In genomic region chr2:219245899-219246230, GRCh38 we compare ENCODE assay signal across 8 cellular contexts. TPM values are rescaled to one million over a fixed set of nuclear protein-coding genes. Genes with fewer than 3 reads are reported as not detected.
DNase-seq lines count a peak whose midpoint lies in the region; ATAC-seq and TF ChIP-seq lines count a peak whose summit lies in the region.

No MANE protein-coding gene starts in this region.

- peaks cover 12 to 24% of the 10 kb centered on the region in 2 donors for H3K4me1 ChIP-seq in breast epithelium

- TF ChIP-seq POLR2A in breast epithelium (IDR thresholded peaks at IDR 0.05): no peak

- intact Hi-C loops in breast epithelium (cut with DNase I; ENCODE audit: low total_unique reads): no loop called here

- peak overlapping the region; percentile 88 for H3K27ac ChIP-seq in 22Rv1
- peak overlapping the region; percentile 85 for H3K27ac ChIP-seq in HL-60 (replicated peaks)
- peak overlapping the region; percentile 98 for H3K27ac ChIP-seq in breast epithelium

- no peak for ATAC-seq in HG03521 (IDR thresholded peaks at IDR 0.05; ENCODE audit: unreplicated experiment)

- peak overlapping the region; percentile 97 for H3K27ac Mint-ChIP-seq in mesothelial cell of epicardium

- no peaks in the 10 kb centered on the region for H3K9me3 Mint-ChIP-seq in mesothelial cell of epicardium

- H3K27me3 ChIP-seq in HL-60 (ENCODE audit: insufficient read depth, poor library complexity, severe bottlenecking) (no peaks in the 10 kb centered on the region), breast epithelium (no peaks in the 10 kb centered on the region)

- H3K36me3 Mint-ChIP-seq in mesothelial cell of epicardium: no peaks in the 10 kb centered on the region

- H3K4me3 ChIP-seq in HL-60 (replicated peaks; ENCODE audit: insufficient read depth, low read length) (peak overlapping the region; percentile 87), breast epithelium (peak overlapping the region; percentile 73 to 93 (median 82))

- in situ Hi-C loops in G401 (cut with HindIII; ENCODE audit: low sequenced_read_pairs): no loop called here

- no peaks in the 10 kb centered on the region for H3K9me3 ChIP-seq in breast epithelium

- H3K4me1 Mint-ChIP-seq in mesothelial cell of epicardium: peaks cover 23% of the 10 kb centered on the region

- TF ChIP-seq CTCF in 22Rv1 (IDR thresholded peaks at IDR 0.05) (no peak), HL-60 (IDR thresholded peaks at IDR 0.05; ENCODE audit: insufficient read depth, low read length) (no peak), breast epithelium (IDR thresholded peaks at IDR 0.05) (no peak), mesothelial cell of epicardium (IDR thresholded peaks at IDR 0.05; ENCODE audit: unreplicated experiment) (no peak)

- DNase-seq in HL-60 (ENCODE audit: low read depth in 1 of 2, low spot score in 1 of 2) (no peak), breast epithelium (ENCODE audit: low spot score in 2 of 2) (no peak), mesothelial cell of epicardium (ENCODE audit: low spot score in 2 of 2, unreplicated experiment in 2 of 2) (no peak), G401 (ENCODE audit: low spot score) (no peak), NCI-H510A treated with DMSO at 0.1 percent for 48 hours (lab: John Stamatoyannopoulos, UW) (no peak), HuH-7.5 (ENCODE audit: low spot score) (no peak)

- peaks cover 8% of the 10 kb centered on the region for H3K27me3 Mint-ChIP-seq in mesothelial cell of epicardium (ENCODE audit: low read depth)

- H3K4me3 Mint-ChIP-seq in mesothelial cell of epicardium: peak overlapping the region; percentile 91

- no peaks in the 10 kb centered on the region for H3K36me3 ChIP-seq in breast epithelium

RNA-seq across cellular contexts. Expression of gene STK16, which starts 0.6 kb away (rescaled TPM):
- total RNA-seq in breast epithelium (10 to 100 TPM; 13.1 to 18.1 (median 16.4) TPM), mesothelial cell of epicardium (28.0 to 31.2 TPM (median 29.0 TPM) in 3 replicates)
- total RNA-seq in G401 (2014; rRNA removed; shearing (Covaris generic)): 26.4 and 38.1 TPM in 2 replicates

RNA-seq across cellular contexts. Expression of gene GLB1L, which starts 0.6 kb away (rescaled TPM):
- total RNA-seq in breast epithelium (10 to 100 TPM; 10.2 to 15.7 (median 11.8) TPM), mesothelial cell of epicardium (9.6 to 11.6 TPM (median 9.9 TPM) in 3 replicates)
- total RNA-seq in G401 (2014; rRNA removed; shearing (Covaris generic)): 6.4 and 6.5 TPM in 2 replicates

RNA-seq across cellular contexts. Expression of gene TUBA4B, which starts 7.2 kb away (rescaled TPM):
- under 1 TPM in 1 of 3 donors, not detected in 2; 0.16 TPM for total RNA-seq in breast epithelium
- total RNA-seq in mesothelial cell of epicardium: not detected in 3 replicates
- total RNA-seq in G401 (2014; rRNA removed; shearing (Covaris generic)): not detected in 2 replicates

RNA-seq across cellular contexts. Expression of gene TUBA4A, which starts 7.9 kb away (rescaled TPM):
- total RNA-seq in breast epithelium: 10 to 100 TPM in 2 of 3 donors, 1 to 10 TPM in 1; 5.4 to 73.3 (median 48.8) TPM
- total RNA-seq in mesothelial cell of epicardium: 0.47 to 1.1 TPM (median 0.63 TPM) in 3 replicates
- 0.68 and 5.0 TPM in 2 replicates for total RNA-seq in G401 (2014; rRNA removed; shearing (Covaris generic))

RNA-seq across cellular contexts. Expression of gene ANKZF1, which starts 16.3 kb away (rescaled TPM):
- total RNA-seq in breast epithelium: 100 to 1,000 TPM in 1 of 3 donors, 10 to 100 TPM in 2; 29.3 to 101 (median 67.8) TPM
- 58.3 to 65.3 TPM (median 59.6 TPM) in 3 replicates for total RNA-seq in mesothelial cell of epicardium
- 14.2 and 17.5 TPM in 2 replicates for total RNA-seq in G401 (2014; rRNA removed; shearing (Covaris generic))
